In genomic region chr13:39858794-39859193, GRCh38 we compare ENCODE assay signal across 33 cellular contexts.
DNase-seq lines count a peak whose midpoint lies in the region; ATAC-seq and TF ChIP-seq lines count a peak whose summit lies in the region.
"Had no signal": no experiment of that assay in that cellular context is flagged by ENCODE, and none has a peak within 500 bp of the region (broad histone marks: within the 10 kb centered on the region; RNA-seq: fewer than 3 reads in every experiment).

No MANE protein-coding gene starts in this region.

- peaks cover 3% of the 10 kb centered on the region for H3K4me1 Mint-ChIP-seq in activated naive CD8-positive, alpha-beta T cell treated with anti-CD3 and anti-CD28 coated beads, Interleukin-2, amount 50 U/mL, for 24 hours
- peaks cover 6% of the 10 kb centered on the region for H3K4me1 Mint-ChIP-seq in activated naive CD8-positive, alpha-beta T cell treated with anti-CD3 and anti-CD28 coated beads for 36 hours
- peaks cover 6% of the 10 kb centered on the region for H3K4me1 Mint-ChIP-seq in stimulated activated naive CD8-positive, alpha-beta T cell treated with anti-CD3 and anti-CD28 coated beads, Interleukin-15, amount 100 ng/mL, for 72 hours
- peaks cover 4% of the 10 kb centered on the region; the same call in 2 of the 3 replicates for H3K4me1 Mint-ChIP-seq in GM23338
- H3K4me1 Mint-ChIP-seq: B cell; CD14-positive monocyte; CD4-positive, alpha-beta memory T cell had no signal

- peaks cover 3% of the 10 kb centered on the region for H3K36me3 Mint-ChIP-seq in activated naive CD8-positive, alpha-beta T cell treated with anti-CD3 and anti-CD28 coated beads, Interleukin-2, amount 50 U/mL, for 24 hours (ENCODE audit: low read depth)
- H3K36me3 Mint-ChIP-seq in activated naive CD8-positive, alpha-beta T cell treated with anti-CD3 and anti-CD28 coated beads for 36 hours, result no peaks in the 10 kb centered on the region
- H3K36me3 Mint-ChIP-seq in GM23338 (ENCODE audit: low read depth), result peaks cover 5% of the 10 kb centered on the region; the same call in 1 of the 3 replicates
- H3K36me3 Mint-ChIP-seq: CD14-positive monocyte; CD4-positive, alpha-beta memory T cell; CD4-positive, CD25-positive, alpha-beta regulatory T cell; CD8-positive, alpha-beta memory T cell; CD8-positive, alpha-beta T cell had no signal

- H3K36me3 ChIP-seq in GM23338 (ENCODE audit: insufficient read depth), result no peaks in the 10 kb centered on the region
- H3K36me3 ChIP-seq: BE2C; BLaER1; BLaER1 treated with 17β-estradiol and CSF1 and Interleukin-3, amounts not matched to agents 10 nM and 100 nM had no signal

- H3K27ac Mint-ChIP-seq in activated naive CD8-positive, alpha-beta T cell treated with anti-CD3 and anti-CD28 coated beads, Interleukin-2, amount 50 U/mL, for 24 hours, result no peak overlapping the region
- H3K27ac Mint-ChIP-seq in activated naive CD8-positive, alpha-beta T cell treated with anti-CD3 and anti-CD28 coated beads for 36 hours, result no peak overlapping the region
- no peak overlapping the region for H3K27ac Mint-ChIP-seq in stimulated activated naive CD8-positive, alpha-beta T cell treated with anti-CD3 and anti-CD28 coated beads, Interleukin-15, amount 100 ng/mL, for 72 hours
- no peak overlapping the region for H3K27ac Mint-ChIP-seq in GM23338
- H3K27ac Mint-ChIP-seq: B cell; CD14-positive monocyte; CD4-positive, alpha-beta memory T cell; CD4-positive, alpha-beta T cell; CD4-positive, CD25-positive, alpha-beta regulatory T cell; CD8-positive, alpha-beta memory T cell; CD8-positive, alpha-beta T cell had no signal

- DNase-seq in activated naive CD8-positive, alpha-beta T cell treated with anti-CD3 and anti-CD28 coated beads, Interleukin-2, amount 50 U/mL, for 24 hours, result no peak
- DNase-seq in activated naive CD8-positive, alpha-beta T cell treated with anti-CD3 and anti-CD28 coated beads for 36 hours, result no peak
- DNase-seq in stimulated activated naive CD8-positive, alpha-beta T cell treated with anti-CD3 and anti-CD28 coated beads, Interleukin-15, Interleukin-2, amounts not matched to agents 100 U/mL and 50 U/mL, for 24 hours, result no peak
- no peak for DNase-seq in stimulated activated naive CD8-positive, alpha-beta T cell treated with anti-CD3 and anti-CD28 coated beads, Interleukin-15, amount 100 ng/mL, for 72 hours
- DNase-seq in GM23338 (ENCODE audit: low spot score), result no peak
- DNase-seq: 8988T; ACHN; AML-193; BE2C; C1 segment of cervical spinal cord; Caco-2; Calu3; CD4-positive, alpha-beta memory T cell; CD4-positive, alpha-beta T cell; CD4-positive, CD25-positive, alpha-beta regulatory T cell; CD8-positive, alpha-beta memory T cell; CD8-positive, alpha-beta T cell; COR-L47; DMS 273 treated with DMSO at 0.1 percent for 48 hours; DMS153; DMS53; DMS79; DMS79 treated with DMSO at 0.1 percent for 48 hours; DND-41; EL had no signal

- H3K4me3 ChIP-seq in GM23338, result no peak overlapping the region
- H3K4me3 ChIP-seq: A549; BLaER1; BLaER1 treated with 17β-estradiol and CSF1 and Interleukin-3, amounts not matched to agents 10 nM and 100 nM had no signal

- no peak overlapping the region for H3K27ac ChIP-seq in GM23338 (ENCODE audit: low read depth)
- H3K27ac ChIP-seq: 22Rv1; A549; BLaER1; BLaER1 treated with 17β-estradiol and CSF1 and Interleukin-3, amounts not matched to agents 10 nM and 100 nM; C4-2B had no signal

- no peak for TF ChIP-seq CTCF in GM23338 (conservative IDR thresholded peaks at IDR 0.05; ENCODE audit: low read depth in 2 of 2)

- H3K4me3 Mint-ChIP-seq in activated naive CD8-positive, alpha-beta T cell treated with anti-CD3 and anti-CD28 coated beads, Interleukin-2, amount 50 U/mL, for 24 hours, result no peak overlapping the region
- H3K4me3 Mint-ChIP-seq in activated naive CD8-positive, alpha-beta T cell treated with anti-CD3 and anti-CD28 coated beads for 36 hours, result no peak overlapping the region
- no peak overlapping the region for H3K4me3 Mint-ChIP-seq in stimulated activated naive CD8-positive, alpha-beta T cell treated with anti-CD3 and anti-CD28 coated beads, Interleukin-15, amount 100 ng/mL, for 72 hours
- no peak overlapping the region for H3K4me3 Mint-ChIP-seq in GM23338
- H3K4me3 Mint-ChIP-seq: B cell; CD14-positive monocyte; CD4-positive, alpha-beta memory T cell; CD4-positive, alpha-beta T cell; CD4-positive, CD25-positive, alpha-beta regulatory T cell; CD8-positive, alpha-beta memory T cell; CD8-positive, alpha-beta T cell had no signal

- H3F3A ChIP-seq in GM23338 (replicated peaks; ENCODE audit: low read depth), result no peaks in the 10 kb centered on the region

- peak; percentile 77 for ATAC-seq in activated naive CD8-positive, alpha-beta T cell treated with anti-CD3 and anti-CD28 coated beads, Interleukin-2, amount 50 U/mL, for 24 hours
- ATAC-seq in stimulated activated naive CD8-positive, alpha-beta T cell treated with anti-CD3 and anti-CD28 coated beads, Interleukin-15, Interleukin-2, amounts not matched to agents 100 U/mL and 50 U/mL, for 24 hours, result peak; percentile 72
- no peak for ATAC-seq in stimulated activated naive CD8-positive, alpha-beta T cell treated with anti-CD3 and anti-CD28 coated beads, Interleukin-15, amount 100 ng/mL, for 72 hours
- no peak for ATAC-seq in GM23338
- no peak for ATAC-seq in HG02759 (IDR thresholded peaks at IDR 0.05; ENCODE audit: unreplicated experiment)
- ATAC-seq: A549; CD8-positive, alpha-beta T cell had no signal

- H2AFZ ChIP-seq in GM23338, result 0 out of 2 replicates have a peak overlapping the region, but pooled peaks have one; percentile 8

- peaks cover 12% of the 10 kb centered on the region for H3K9me2 ChIP-seq in GM23338 (ENCODE audit: insufficient read depth)

- peaks cover 9% of the 10 kb centered on the region for H3K9me3 Mint-ChIP-seq in activated naive CD8-positive, alpha-beta T cell treated with anti-CD3 and anti-CD28 coated beads, Interleukin-2, amount 50 U/mL, for 24 hours
- H3K9me3 Mint-ChIP-seq in activated naive CD8-positive, alpha-beta T cell treated with anti-CD3 and anti-CD28 coated beads for 36 hours, result peaks cover 3% of the 10 kb centered on the region
- H3K9me3 Mint-ChIP-seq in stimulated activated naive CD8-positive, alpha-beta T cell treated with anti-CD3 and anti-CD28 coated beads, Interleukin-15, amount 100 ng/mL, for 72 hours, result peaks cover 0 to 9% of the 10 kb centered on the region in 2 donors
- H3K9me3 Mint-ChIP-seq in GM23338, result peaks cover 6% of the 10 kb centered on the region
- H3K9me3 Mint-ChIP-seq: CD4-positive, alpha-beta T cell; CD8-positive, alpha-beta T cell had no signal

- no peaks in the 10 kb centered on the region for H4K20me1 ChIP-seq in GM23338 (replicated peaks; ENCODE audit: insufficient read depth)
- H4K20me1 ChIP-seq: BLaER1; BLaER1 treated with 17β-estradiol and CSF1 and Interleukin-3, amounts not matched to agents 10 nM and 100 nM had no signal

- H3K4me1 ChIP-seq in GM23338 (ENCODE audit: insufficient read depth), result no peaks in the 10 kb centered on the region
- H3K4me1 ChIP-seq: A549 had no signal

- no peak overlapping the region for H3K4me2 ChIP-seq in GM23338
- H3K4me2 ChIP-seq: A549; BLaER1; BLaER1 treated with 17β-estradiol and CSF1 and Interleukin-3, amounts not matched to agents 10 nM and 100 nM had no signal

- H3K79me2 ChIP-seq in GM23338 (replicated peaks; ENCODE audit: insufficient read depth), result no peaks in the 10 kb centered on the region

- no peaks in the 10 kb centered on the region for H3K27me3 ChIP-seq in GM23338 (ENCODE audit: insufficient read depth)
- H3K27me3 ChIP-seq: BE2C; BLaER1; BLaER1 treated with 17β-estradiol and CSF1 and Interleukin-3, amounts not matched to agents 10 nM and 100 nM had no signal

- H3K27me3 Mint-ChIP-seq in activated naive CD8-positive, alpha-beta T cell treated with anti-CD3 and anti-CD28 coated beads, Interleukin-2, amount 50 U/mL, for 24 hours, result peaks cover 18% of the 10 kb centered on the region
- peaks cover 4% of the 10 kb centered on the region for H3K27me3 Mint-ChIP-seq in activated naive CD8-positive, alpha-beta T cell treated with anti-CD3 and anti-CD28 coated beads for 36 hours
- H3K27me3 Mint-ChIP-seq in stimulated activated naive CD8-positive, alpha-beta T cell treated with anti-CD3 and anti-CD28 coated beads, Interleukin-15, amount 100 ng/mL, for 72 hours, result peaks cover 11% of the 10 kb centered on the region
- peaks cover 4% of the 10 kb centered on the region for H3K27me3 Mint-ChIP-seq in GM23338 (ENCODE audit: insufficient read depth, low read depth, poor library complexity)

TF ChIP-seq in GM23338, 12 proteins besides CTCF, POLR2A, EP300 and RAD21 (continues in another document):
- TF ChIP-seq EZH2 (IDR thresholded peaks at IDR 0.05; ENCODE audit: low read depth, unreplicated experiment) (no peak), ETS1 (IDR thresholded peaks at IDR 0.05) (no peak)

Comparison
In these comparisons a context has a peak if more than half of its experiments do, and no peak if none do; other contexts are left out.
1. ATAC-seq: peak in activated naive CD8-positive, alpha-beta T cell treated with anti-CD3 and anti-CD28 coated beads, Interleukin-2, amount 50 U/mL, for 24 hours (single experiment) and stimulated activated naive CD8-positive, alpha-beta T cell treated with anti-CD3 and anti-CD28 coated beads, Interleukin-15, Interleukin-2, amounts not matched to agents 100 U/mL and 50 U/mL, for 24 hours (single experiment); none in stimulated activated naive CD8-positive, alpha-beta T cell treated with anti-CD3 and anti-CD28 coated beads, Interleukin-15, amount 100 ng/mL, for 72 hours (single experiment), GM23338 (single experiment) and HG02759 (single experiment).